1 cellular context compared by ENCODE assay signal in genomic region chr2:3585239-3586109, GRCh38.
TF ChIP-seq lines count a peak whose summit lies in the region.

No MANE protein-coding gene starts in this region.

TF ChIP-seq in HepG2, 621 proteins besides CTCF, POLR2A, EP300 and RAD21 (continued from another document and continues in another):
- TF ChIP-seq ZNF280B (CRISPR knock-in tag; IDR thresholded peaks at IDR 0.05; ENCODE audit: borderline replicate concordance): no peak
- 0 out of 2 replicates have a peak, but pooled peaks have one; percentile 70 for TF ChIP-seq ZNF510 (CRISPR knock-in tag; IDR thresholded peaks at IDR 0.05; ENCODE audit: low read depth)
- peak; percentile 70; the same call in 1 of the 2 replicates for TF ChIP-seq PITX1 (CRISPR knock-in tag; IDR thresholded peaks at IDR 0.05)
- no peak for TF ChIP-seq SNRNP70 (IDR thresholded peaks at IDR 0.05; ENCODE audit: low read depth, low read length)
- TF ChIP-seq NFYC (CRISPR knock-in tag; IDR thresholded peaks at IDR 0.05): no peak
- TF ChIP-seq KAT8 (CRISPR knock-in tag; IDR thresholded peaks at IDR 0.05): peak; percentile 87
- TF ChIP-seq ATF2 (CRISPR knock-in tag; IDR thresholded peaks at IDR 0.05): peak; percentile 58
- TF ChIP-seq ARNTL (CRISPR knock-in tag; IDR thresholded peaks at IDR 0.05): peak; percentile 83; the same call in 1 of the 2 replicates
- peak; percentile 39; the same call in 1 of the 2 replicates for TF ChIP-seq GATAD1 (CRISPR knock-in tag; IDR thresholded peaks at IDR 0.05)
- TF ChIP-seq ZNF781 (CRISPR knock-in tag; IDR thresholded peaks at IDR 0.05; ENCODE audit: borderline replicate concordance, not compliant biosample characterization): no peak
- no peak for TF ChIP-seq RBAK (CRISPR knock-in tag; IDR thresholded peaks at IDR 0.05)
- TF ChIP-seq PAF1 (CRISPR knock-in tag; IDR thresholded peaks at IDR 0.05): no peak
- peak; percentile 25 for TF ChIP-seq AGO1 (IDR thresholded peaks at IDR 0.05; ENCODE audit: low read depth, low read length, poor library complexity, severe bottlenecking)
- no peak for TF ChIP-seq ZNF546 (CRISPR knock-in tag; conservative IDR thresholded peaks at IDR 0.05)
- TF ChIP-seq ASH2L (IDR thresholded peaks at IDR 0.05; ENCODE audit: insufficient read length, low read depth, low read length): peak; percentile 55
- TF ChIP-seq ZC3H13 (CRISPR knock-in tag; IDR thresholded peaks at IDR 0.05): no peak
- no peak for TF ChIP-seq ZNF17 (CRISPR knock-in tag; IDR thresholded peaks at IDR 0.05)
- TF ChIP-seq ARID5B (CRISPR knock-in tag; IDR thresholded peaks at IDR 0.05): peak; percentile 89
- TF ChIP-seq SP5 (CRISPR knock-in tag; IDR thresholded peaks at IDR 0.05; ENCODE audit: borderline replicate concordance, low read depth): no peak
- TF ChIP-seq UBTF (CRISPR knock-in tag; IDR thresholded peaks at IDR 0.05): peak; percentile 88
- TF ChIP-seq NFKBIZ (CRISPR knock-in tag; IDR thresholded peaks at IDR 0.05): no peak
- no peak for TF ChIP-seq THYN1 (CRISPR knock-in tag; IDR thresholded peaks at IDR 0.05; ENCODE audit: borderline replicate concordance, low read depth)
- TF ChIP-seq ZSCAN29 (CRISPR knock-in tag; conservative IDR thresholded peaks at IDR 0.05): peak; percentile 100
- peak; percentile 70; the same call in 1 of the 2 replicates for TF ChIP-seq ZNF788 (CRISPR knock-in tag; IDR thresholded peaks at IDR 0.05; ENCODE audit: borderline replicate concordance)
- TF ChIP-seq ZNF562 (CRISPR knock-in tag; IDR thresholded peaks at IDR 0.05; ENCODE audit: borderline replicate concordance): no peak
- TF ChIP-seq ZNF646 (CRISPR knock-in tag; IDR thresholded peaks at IDR 0.05): no peak
- peak; percentile 73; the same call in 1 of the 2 replicates for TF ChIP-seq ZNF350 (CRISPR knock-in tag; IDR thresholded peaks at IDR 0.05; ENCODE audit: borderline replicate concordance, low read depth)
- no peak for TF ChIP-seq HNRNPUL1 (IDR thresholded peaks at IDR 0.05; ENCODE audit: low read depth, low read length)
- TF ChIP-seq ZNF335 (CRISPR knock-in tag; IDR thresholded peaks at IDR 0.05): no peak
- TF ChIP-seq HOXA5 (CRISPR knock-in tag; IDR thresholded peaks at IDR 0.05): peak; percentile 92; the same call in 1 of the 2 replicates
- peak; percentile 32; the same call in 1 of the 2 replicates for TF ChIP-seq SKIL (CRISPR knock-in tag; IDR thresholded peaks at IDR 0.05; ENCODE audit: borderline replicate concordance)
- TF ChIP-seq ZSCAN21 (CRISPR knock-in tag; IDR thresholded peaks at IDR 0.05; ENCODE audit: borderline replicate concordance): no peak; the same call in 1 of the 2 replicates
- TF ChIP-seq ZNF383 (CRISPR knock-in tag; IDR thresholded peaks at IDR 0.05; ENCODE audit: borderline replicate concordance): 0 out of 2 replicates have a peak, but pooled peaks have one; percentile 54
- TF ChIP-seq NRL (CRISPR knock-in tag; IDR thresholded peaks at IDR 0.05; ENCODE audit: borderline replicate concordance): no peak
- TF ChIP-seq BCL3 (CRISPR knock-in tag; IDR thresholded peaks at IDR 0.05): no peak
- TF ChIP-seq ZNF263 (CRISPR knock-in tag; IDR thresholded peaks at IDR 0.05): peak; percentile 99
- TF ChIP-seq CEBPG (CRISPR knock-in tag; IDR thresholded peaks at IDR 0.05): no peak; the same call in 1 of the 2 replicates
- TF ChIP-seq GMEB1 (CRISPR knock-in tag; IDR thresholded peaks at IDR 0.05; ENCODE audit: borderline replicate concordance): peak; percentile 54; the same call in 1 of the 2 replicates
